Comparison of ENCODE assay signal across 1 cellular context in genomic region chr6:6596529-6596928, GRCh38.
TF ChIP-seq lines count a peak whose summit lies in the region.

No MANE protein-coding gene starts in this region.

TF ChIP-seq in GM23338, 12 proteins besides CTCF, POLR2A, EP300 and RAD21:
- TF ChIP-seq, protein P1, sequence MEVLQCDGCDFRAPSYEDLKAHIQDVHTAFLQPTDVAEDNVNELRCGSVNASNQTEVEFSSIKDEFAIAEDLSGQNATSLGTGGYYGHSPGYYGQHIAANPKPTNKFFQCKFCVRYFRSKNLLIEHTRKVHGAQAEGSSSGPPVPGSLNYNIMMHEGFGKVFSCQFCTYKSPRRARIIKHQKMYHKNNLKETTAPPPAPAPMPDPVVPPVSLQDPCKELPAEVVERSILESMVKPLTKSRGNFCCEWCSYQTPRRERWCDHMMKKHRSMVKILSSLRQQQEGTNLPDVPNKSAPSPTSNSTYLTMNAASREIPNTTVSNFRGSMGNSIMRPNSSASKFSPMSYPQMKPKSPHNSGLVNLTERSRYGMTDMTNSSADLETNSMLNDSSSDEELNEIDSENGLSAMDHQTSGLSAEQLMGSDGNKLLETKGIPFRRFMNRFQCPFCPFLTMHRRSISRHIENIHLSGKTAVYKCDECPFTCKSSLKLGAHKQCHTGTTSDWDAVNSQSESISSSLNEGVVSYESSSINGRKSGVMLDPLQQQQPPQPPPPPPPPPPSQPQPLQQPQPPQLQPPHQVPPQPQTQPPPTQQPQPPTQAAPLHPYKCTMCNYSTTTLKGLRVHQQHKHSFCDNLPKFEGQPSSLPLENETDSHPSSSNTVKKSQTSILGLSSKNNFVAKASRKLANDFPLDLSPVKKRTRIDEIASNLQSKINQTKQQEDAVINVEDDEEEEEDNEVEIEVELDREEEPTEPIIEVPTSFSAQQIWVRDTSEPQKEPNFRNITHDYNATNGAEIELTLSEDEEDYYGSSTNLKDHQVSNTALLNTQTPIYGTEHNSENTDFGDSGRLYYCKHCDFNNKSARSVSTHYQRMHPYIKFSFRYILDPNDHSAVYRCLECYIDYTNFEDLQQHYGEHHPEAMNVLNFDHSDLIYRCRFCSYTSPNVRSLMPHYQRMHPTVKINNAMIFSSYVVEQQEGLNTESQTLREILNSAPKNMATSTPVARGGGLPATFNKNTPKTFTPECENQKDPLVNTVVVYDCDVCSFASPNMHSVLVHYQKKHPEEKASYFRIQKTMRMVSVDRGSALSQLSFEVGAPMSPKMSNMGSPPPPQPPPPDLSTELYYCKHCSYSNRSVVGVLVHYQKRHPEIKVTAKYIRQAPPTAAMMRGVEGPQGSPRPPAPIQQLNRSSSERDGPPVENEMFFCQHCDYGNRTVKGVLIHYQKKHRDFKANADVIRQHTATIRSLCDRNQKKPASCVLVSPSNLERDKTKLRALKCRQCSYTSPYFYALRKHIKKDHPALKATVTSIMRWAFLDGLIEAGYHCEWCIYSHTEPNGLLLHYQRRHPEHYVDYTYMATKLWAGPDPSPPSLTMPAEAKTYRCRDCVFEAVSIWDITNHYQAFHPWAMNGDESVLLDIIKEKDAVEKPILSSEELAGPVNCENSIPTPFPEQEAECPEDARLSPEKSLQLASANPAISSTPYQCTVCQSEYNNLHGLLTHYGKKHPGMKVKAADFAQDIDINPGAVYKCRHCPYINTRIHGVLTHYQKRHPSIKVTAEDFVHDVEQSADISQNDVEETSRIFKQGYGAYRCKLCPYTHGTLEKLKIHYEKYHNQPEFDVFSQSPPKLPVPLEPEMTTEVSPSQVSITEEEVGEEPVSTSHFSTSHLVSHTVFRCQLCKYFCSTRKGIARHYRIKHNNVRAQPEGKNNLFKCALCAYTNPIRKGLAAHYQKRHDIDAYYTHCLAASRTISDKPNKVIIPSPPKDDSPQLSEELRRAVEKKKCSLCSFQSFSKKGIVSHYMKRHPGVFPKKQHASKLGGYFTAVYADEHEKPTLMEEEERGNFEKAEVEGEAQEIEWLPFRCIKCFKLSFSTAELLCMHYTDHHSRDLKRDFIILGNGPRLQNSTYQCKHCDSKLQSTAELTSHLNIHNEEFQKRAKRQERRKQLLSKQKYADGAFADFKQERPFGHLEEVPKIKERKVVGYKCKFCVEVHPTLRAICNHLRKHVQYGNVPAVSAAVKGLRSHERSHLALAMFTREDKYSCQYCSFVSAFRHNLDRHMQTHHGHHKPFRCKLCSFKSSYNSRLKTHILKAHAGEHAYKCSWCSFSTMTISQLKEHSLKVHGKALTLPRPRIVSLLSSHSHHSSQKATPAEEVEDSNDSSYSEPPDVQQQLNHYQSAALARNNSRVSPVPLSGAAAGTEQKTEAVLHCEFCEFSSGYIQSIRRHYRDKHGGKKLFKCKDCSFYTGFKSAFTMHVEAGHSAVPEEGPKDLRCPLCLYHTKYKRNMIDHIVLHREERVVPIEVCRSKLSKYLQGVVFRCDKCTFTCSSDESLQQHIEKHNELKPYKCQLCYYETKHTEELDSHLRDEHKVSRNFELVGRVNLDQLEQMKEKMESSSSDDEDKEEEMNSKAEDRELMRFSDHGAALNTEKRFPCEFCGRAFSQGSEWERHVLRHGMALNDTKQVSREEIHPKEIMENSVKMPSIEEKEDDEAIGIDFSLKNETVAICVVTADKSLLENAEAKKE (CRISPR knock-in tag; IDR thresholded peaks at IDR 0.05): no peak
- TF ChIP-seq JUNB (IDR thresholded peaks at IDR 0.05; ENCODE audit: unreplicated experiment) (no peak), EZH2 (IDR thresholded peaks at IDR 0.05; ENCODE audit: low read depth, unreplicated experiment) (no peak), NANOG (IDR thresholded peaks at IDR 0.05; ENCODE audit: borderline replicate concordance) (no peak), EZH2phosphoT487 (IDR thresholded peaks at IDR 0.05; ENCODE audit: unreplicated experiment) (no peak), STAT1 (IDR thresholded peaks at IDR 0.05; ENCODE audit: unreplicated experiment) (no peak), ZNF114 (CRISPR knock-in tag; IDR thresholded peaks at IDR 0.05) (no peak), ZNF331 (CRISPR knock-in tag; IDR thresholded peaks at IDR 0.05; ENCODE audit: low read depth) (no peak), CREB1 (CRISPR knock-in tag; IDR thresholded peaks at IDR 0.05; ENCODE audit: low read depth) (no peak), POLR2AphosphoS5 (IDR thresholded peaks at IDR 0.05; ENCODE audit: low read depth) (no peak)
- TF ChIP-seq, protein P2, sequence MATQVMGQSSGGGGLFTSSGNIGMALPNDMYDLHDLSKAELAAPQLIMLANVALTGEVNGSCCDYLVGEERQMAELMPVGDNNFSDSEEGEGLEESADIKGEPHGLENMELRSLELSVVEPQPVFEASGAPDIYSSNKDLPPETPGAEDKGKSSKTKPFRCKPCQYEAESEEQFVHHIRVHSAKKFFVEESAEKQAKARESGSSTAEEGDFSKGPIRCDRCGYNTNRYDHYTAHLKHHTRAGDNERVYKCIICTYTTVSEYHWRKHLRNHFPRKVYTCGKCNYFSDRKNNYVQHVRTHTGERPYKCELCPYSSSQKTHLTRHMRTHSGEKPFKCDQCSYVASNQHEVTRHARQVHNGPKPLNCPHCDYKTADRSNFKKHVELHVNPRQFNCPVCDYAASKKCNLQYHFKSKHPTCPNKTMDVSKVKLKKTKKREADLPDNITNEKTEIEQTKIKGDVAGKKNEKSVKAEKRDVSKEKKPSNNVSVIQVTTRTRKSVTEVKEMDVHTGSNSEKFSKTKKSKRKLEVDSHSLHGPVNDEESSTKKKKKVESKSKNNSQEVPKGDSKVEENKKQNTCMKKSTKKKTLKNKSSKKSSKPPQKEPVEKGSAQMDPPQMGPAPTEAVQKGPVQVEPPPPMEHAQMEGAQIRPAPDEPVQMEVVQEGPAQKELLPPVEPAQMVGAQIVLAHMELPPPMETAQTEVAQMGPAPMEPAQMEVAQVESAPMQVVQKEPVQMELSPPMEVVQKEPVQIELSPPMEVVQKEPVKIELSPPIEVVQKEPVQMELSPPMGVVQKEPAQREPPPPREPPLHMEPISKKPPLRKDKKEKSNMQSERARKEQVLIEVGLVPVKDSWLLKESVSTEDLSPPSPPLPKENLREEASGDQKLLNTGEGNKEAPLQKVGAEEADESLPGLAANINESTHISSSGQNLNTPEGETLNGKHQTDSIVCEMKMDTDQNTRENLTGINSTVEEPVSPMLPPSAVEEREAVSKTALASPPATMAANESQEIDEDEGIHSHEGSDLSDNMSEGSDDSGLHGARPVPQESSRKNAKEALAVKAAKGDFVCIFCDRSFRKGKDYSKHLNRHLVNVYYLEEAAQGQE (IDR thresholded peaks at IDR 0.05; ENCODE audit: unreplicated experiment): no peak
- TF ChIP-seq, protein P3, sequence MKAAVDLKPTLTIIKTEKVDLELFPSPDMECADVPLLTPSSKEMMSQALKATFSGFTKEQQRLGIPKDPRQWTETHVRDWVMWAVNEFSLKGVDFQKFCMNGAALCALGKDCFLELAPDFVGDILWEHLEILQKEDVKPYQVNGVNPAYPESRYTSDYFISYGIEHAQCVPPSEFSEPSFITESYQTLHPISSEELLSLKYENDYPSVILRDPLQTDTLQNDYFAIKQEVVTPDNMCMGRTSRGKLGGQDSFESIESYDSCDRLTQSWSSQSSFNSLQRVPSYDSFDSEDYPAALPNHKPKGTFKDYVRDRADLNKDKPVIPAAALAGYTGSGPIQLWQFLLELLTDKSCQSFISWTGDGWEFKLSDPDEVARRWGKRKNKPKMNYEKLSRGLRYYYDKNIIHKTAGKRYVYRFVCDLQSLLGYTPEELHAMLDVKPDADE (IDR thresholded peaks at IDR 0.05): no peak
TF ChIP-seq in GM23338: peak in this region for 0.
